Comparison of ENCODE assay signal across 13 cellular contexts in genomic region chr7:136033413-136034031, GRCh38. TPM values are rescaled to one million over a fixed set of nuclear protein-coding genes. Genes with fewer than 3 reads are reported as not detected.
DNase-seq lines count a peak whose midpoint lies in the region; ATAC-seq, FAIRE-seq and TF ChIP-seq lines count a peak whose summit lies in the region.
"Had no signal": no experiment of that assay in that cellular context is flagged by ENCODE, and none has a peak within 500 bp of the region (broad histone marks: within the 10 kb centered on the region; RNA-seq: fewer than 3 reads in every experiment).

No MANE protein-coding gene starts in this region.

- no peak overlapping the region for H3K9ac ChIP-seq in smooth muscle cell (ENCODE audit: low read depth)

- no peaks in the 10 kb centered on the region for H3K79me2 ChIP-seq in smooth muscle cell (ENCODE audit: low read depth)

- TF ChIP-seq POLR2A in adrenal gland (IDR thresholded peaks at IDR 0.05) (no peak), GM12892 (IDR thresholded peaks at IDR 0.05; ENCODE audit: low read depth, low read length) (no peak)

- H3K27ac ChIP-seq in adrenal gland (peak overlapping the region in 4 of 5 donors; percentile 17 to 81 (median 64)), smooth muscle cell (ENCODE audit: low read depth) (peak overlapping the region; percentile 53)

- peak overlapping the region; percentile 52 for H3K4me2 ChIP-seq in smooth muscle cell

- no peak for TF ChIP-seq CTCF in adrenal gland (IDR thresholded peaks at IDR 0.05)
- TF ChIP-seq CTCF in smooth muscle cell (IDR thresholded peaks at IDR 0.05; ENCODE audit: borderline replicate concordance, insufficient read depth, poor library complexity, severe bottlenecking): no peak

- H3K27me3 ChIP-seq in adrenal gland (no peaks in the 10 kb centered on the region), smooth muscle cell (ENCODE audit: low read depth) (no peaks in the 10 kb centered on the region)

- H3K9me3 ChIP-seq in adrenal gland (replicated peaks in 1 of 3) (no peaks in the 10 kb centered on the region), smooth muscle cell (replicated peaks; ENCODE audit: low read depth) (no peaks in the 10 kb centered on the region)

- intact Hi-C loops in adrenal gland (cut with DNase I): no loop called here

- WGBS in adrenal gland, 4 donors: 22 to 29% (median 25%) methylated on average over 6 of the region's 6 CpGs
- WGBS in smooth muscle cell (ENCODE audit: low lambda C conversion rate): 20% methylated on average over 6 of the region's 6 CpGs

- no peak for FAIRE-seq in GM12892 (lab: Jason Lieb, UNC)

- peak overlapping the region; percentile 80 for H2AFZ ChIP-seq in smooth muscle cell (ENCODE audit: low read depth)

- peak; percentile 87 for ATAC-seq in SK-N-SH treated with all-trans-retinoic acid at 6 μM for 48 hours

- peak in 6 of 7 donors; percentile 35 to 69 (median 40) for DNase-seq in adrenal gland
- DNase-seq in left kidney (ENCODE audit: low read depth, low spot score): peak; percentile 94
- no peak for DNase-seq in smooth muscle cell (lab: John Stamatoyannopoulos, UW; ENCODE audit: unreplicated experiment)
- no peak for DNase-seq in GM12892 (ENCODE audit: insufficient read length)
- DNase-seq in NCI-H526 (lab: John Stamatoyannopoulos, UW): no peak
- DNase-seq in foreskin melanocyte: no peak
- DNase-seq: activated CD4-positive, alpha-beta T cell treated with anti-CD3 and anti-CD28 coated beads, Interleukin-2, amount 50 U/mL, for 48 hours; activated naive CD4-positive, alpha-beta T cell treated with Interleukin-2 at 50 U/mL for 16 hours; caudate nucleus; DMS79 treated with DMSO at 0.1 percent for 48 hours; stimulated activated CD4-positive, alpha-beta T cell treated with anti-CD3 and anti-CD28 coated beads, Interleukin-4, amount 100 ng/mL, for 4 hours; stimulated activated naive CD4-positive, alpha-beta T cell had no signal

- no peaks in the 10 kb centered on the region for H4K20me1 ChIP-seq in smooth muscle cell (ENCODE audit: low read depth)

- no peaks in the 10 kb centered on the region for H3K36me3 ChIP-seq in adrenal gland (replicated peaks in 1 of 2)
- no peaks in the 10 kb centered on the region for H3K36me3 ChIP-seq in smooth muscle cell (ENCODE audit: low read depth)

- H3F3A ChIP-seq in smooth muscle cell (ENCODE audit: low read depth): peaks cover 25% of the 10 kb centered on the region

- H3K4me3 ChIP-seq in adrenal gland (no peak overlapping the region), smooth muscle cell (no peak overlapping the region)

- H3K4me1 ChIP-seq in adrenal gland (replicated peaks in 1 of 2) (peaks cover 0 to 21% of the 10 kb centered on the region in 2 donors), smooth muscle cell (ENCODE audit: low read depth) (peaks cover 12% of the 10 kb centered on the region)

TF ChIP-seq in SK-N-SH treated with all-trans-retinoic acid at 6 μM for 48 hours, 23 proteins besides CTCF, POLR2A, EP300 and RAD21 (continues in another document):
- TF ChIP-seq, protein P1, sequence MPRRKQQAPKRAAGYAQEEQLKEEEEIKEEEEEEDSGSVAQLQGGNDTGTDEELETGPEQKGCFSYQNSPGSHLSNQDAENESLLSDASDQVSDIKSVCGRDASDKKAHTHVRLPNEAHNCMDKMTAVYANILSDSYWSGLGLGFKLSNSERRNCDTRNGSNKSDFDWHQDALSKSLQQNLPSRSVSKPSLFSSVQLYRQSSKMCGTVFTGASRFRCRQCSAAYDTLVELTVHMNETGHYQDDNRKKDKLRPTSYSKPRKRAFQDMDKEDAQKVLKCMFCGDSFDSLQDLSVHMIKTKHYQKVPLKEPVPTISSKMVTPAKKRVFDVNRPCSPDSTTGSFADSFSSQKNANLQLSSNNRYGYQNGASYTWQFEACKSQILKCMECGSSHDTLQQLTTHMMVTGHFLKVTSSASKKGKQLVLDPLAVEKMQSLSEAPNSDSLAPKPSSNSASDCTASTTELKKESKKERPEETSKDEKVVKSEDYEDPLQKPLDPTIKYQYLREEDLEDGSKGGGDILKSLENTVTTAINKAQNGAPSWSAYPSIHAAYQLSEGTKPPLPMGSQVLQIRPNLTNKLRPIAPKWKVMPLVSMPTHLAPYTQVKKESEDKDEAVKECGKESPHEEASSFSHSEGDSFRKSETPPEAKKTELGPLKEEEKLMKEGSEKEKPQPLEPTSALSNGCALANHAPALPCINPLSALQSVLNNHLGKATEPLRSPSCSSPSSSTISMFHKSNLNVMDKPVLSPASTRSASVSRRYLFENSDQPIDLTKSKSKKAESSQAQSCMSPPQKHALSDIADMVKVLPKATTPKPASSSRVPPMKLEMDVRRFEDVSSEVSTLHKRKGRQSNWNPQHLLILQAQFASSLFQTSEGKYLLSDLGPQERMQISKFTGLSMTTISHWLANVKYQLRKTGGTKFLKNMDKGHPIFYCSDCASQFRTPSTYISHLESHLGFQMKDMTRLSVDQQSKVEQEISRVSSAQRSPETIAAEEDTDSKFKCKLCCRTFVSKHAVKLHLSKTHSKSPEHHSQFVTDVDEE (CRISPR knock-in tag; IDR thresholded peaks at IDR 0.05): peak; percentile 99
- no peak for TF ChIP-seq ZNF565 (CRISPR knock-in tag; conservative IDR thresholded peaks at IDR 0.05; ENCODE audit: low read depth)
- peak; percentile 80; the same call in 1 of the 2 replicates for TF ChIP-seq PATZ1 (CRISPR knock-in tag; IDR thresholded peaks at IDR 0.05; ENCODE audit: borderline replicate concordance)
- no peak for TF ChIP-seq RARB (CRISPR knock-in tag; IDR thresholded peaks at IDR 0.05)
- no peak for TF ChIP-seq ZFP30 (CRISPR knock-in tag; IDR thresholded peaks at IDR 0.05)
- peak; percentile 77 for TF ChIP-seq ZC3H10 (CRISPR knock-in tag; IDR thresholded peaks at IDR 0.05)
- TF ChIP-seq PPARA (CRISPR knock-in tag; IDR thresholded peaks at IDR 0.05; ENCODE audit: borderline replicate concordance): 0 out of 2 replicates have a peak, but pooled peaks have one; percentile 4
- TF ChIP-seq OSR1 (CRISPR knock-in tag; IDR thresholded peaks at IDR 0.05): no peak
- TF ChIP-seq ESRRG (CRISPR knock-in tag; IDR thresholded peaks at IDR 0.05): peak; percentile 92
- no peak for TF ChIP-seq BACH2 (CRISPR knock-in tag; IDR thresholded peaks at IDR 0.05; ENCODE audit: borderline replicate concordance)
- peak; percentile 80 for TF ChIP-seq ZFP3 (CRISPR knock-in tag; IDR thresholded peaks at IDR 0.05)
- peak; percentile 98 for TF ChIP-seq TCF4 (CRISPR knock-in tag; IDR thresholded peaks at IDR 0.05; ENCODE audit: borderline replicate concordance)
- TF ChIP-seq, protein P2, sequence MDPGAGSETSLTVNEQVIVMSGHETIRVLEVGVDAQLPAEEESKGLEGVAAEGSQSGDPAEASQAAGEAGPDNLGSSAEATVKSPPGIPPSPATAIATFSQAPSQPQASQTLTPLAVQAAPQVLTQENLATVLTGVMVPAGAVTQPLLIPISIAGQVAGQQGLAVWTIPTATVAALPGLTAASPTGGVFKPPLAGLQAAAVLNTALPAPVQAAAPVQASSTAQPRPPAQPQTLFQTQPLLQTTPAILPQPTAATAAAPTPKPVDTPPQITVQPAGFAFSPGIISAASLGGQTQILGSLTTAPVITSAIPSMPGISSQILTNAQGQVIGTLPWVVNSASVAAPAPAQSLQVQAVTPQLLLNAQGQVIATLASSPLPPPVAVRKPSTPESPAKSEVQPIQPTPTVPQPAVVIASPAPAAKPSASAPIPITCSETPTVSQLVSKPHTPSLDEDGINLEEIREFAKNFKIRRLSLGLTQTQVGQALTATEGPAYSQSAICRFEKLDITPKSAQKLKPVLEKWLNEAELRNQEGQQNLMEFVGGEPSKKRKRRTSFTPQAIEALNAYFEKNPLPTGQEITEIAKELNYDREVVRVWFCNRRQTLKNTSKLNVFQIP (CRISPR knock-in tag; IDR thresholded peaks at IDR 0.05; ENCODE audit: borderline replicate concordance, low read depth): peak; percentile 53; the same call in 1 of the 2 replicates
- TF ChIP-seq, protein P3, sequence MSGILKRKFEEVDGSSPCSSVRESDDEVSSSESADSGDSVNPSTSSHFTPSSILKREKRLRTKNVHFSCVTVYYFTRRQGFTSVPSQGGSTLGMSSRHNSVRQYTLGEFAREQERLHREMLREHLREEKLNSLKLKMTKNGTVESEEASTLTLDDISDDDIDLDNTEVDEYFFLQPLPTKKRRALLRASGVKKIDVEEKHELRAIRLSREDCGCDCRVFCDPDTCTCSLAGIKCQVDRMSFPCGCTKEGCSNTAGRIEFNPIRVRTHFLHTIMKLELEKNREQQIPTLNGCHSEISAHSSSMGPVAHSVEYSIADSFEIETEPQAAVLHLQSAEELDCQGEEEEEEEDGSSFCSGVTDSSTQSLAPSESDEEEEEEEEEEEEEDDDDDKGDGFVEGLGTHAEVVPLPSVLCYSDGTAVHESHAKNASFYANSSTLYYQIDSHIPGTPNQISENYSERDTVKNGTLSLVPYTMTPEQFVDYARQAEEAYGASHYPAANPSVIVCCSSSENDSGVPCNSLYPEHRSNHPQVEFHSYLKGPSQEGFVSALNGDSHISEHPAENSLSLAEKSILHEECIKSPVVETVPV (CRISPR knock-in tag; IDR thresholded peaks at IDR 0.05): peak; percentile 91
- no peak for TF ChIP-seq ZNF70 (CRISPR knock-in tag; IDR thresholded peaks at IDR 0.05)
- TF ChIP-seq CSDC2 (CRISPR knock-in tag; IDR thresholded peaks at IDR 0.05): no peak

RNA-seq across cellular contexts. Expression of gene MTPN, which starts 56.4 kb away (rescaled TPM):
- 100 to 1,000 TPM in 2 of 8 donors, 10 to 100 TPM in 6; 53.8 to 116 (median 91.0) TPM for total RNA-seq in adrenal gland
- 10 to 100 TPM; 16.7 to 90.6 (median 29.7) TPM for polyA plus RNA-seq in adrenal gland
- total RNA-seq in smooth muscle cell: 138 and 151 TPM in 2 replicates
- 36.4 and 53.2 TPM in 2 replicates for polyA plus RNA-seq in smooth muscle cell
- 62.5 TPM for polyA plus RNA-seq in GM12892 (2012; ENCODE audit: missing spikeins)

Comparison
In these comparisons a context has a peak if more than half of its experiments do, and no peak if none do; other contexts are left out.
1. DNase-seq: peak in adrenal gland (6 of 7) and left kidney (single experiment); none in smooth muscle cell (single experiment), GM12892 (single experiment), NCI-H526 (0 of 2) and foreskin melanocyte (single experiment).